Comparison of ENCODE assay signal across 28 cellular contexts in the genomic region with DNA sequence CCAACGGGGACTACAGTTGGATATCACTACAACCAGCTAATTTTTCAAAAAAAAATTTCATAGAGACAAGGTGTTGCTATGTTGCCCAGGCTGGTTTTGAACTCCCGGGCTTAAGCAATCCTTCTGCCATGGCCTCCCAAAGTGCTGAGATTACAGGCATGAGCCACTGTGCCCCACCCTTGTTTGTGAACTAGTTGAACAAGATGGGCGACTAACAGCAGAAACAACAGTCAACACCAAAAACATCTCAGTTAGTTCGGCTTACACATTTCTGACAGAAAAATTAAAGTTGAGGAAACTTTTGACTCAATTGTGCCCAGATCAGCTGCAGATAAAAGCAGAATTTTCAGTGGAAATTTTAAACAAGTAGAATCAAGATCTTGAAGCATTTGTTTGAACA.
DNase-seq lines count a peak whose midpoint lies in the region; ATAC-seq, FAIRE-seq and TF ChIP-seq lines count a peak whose summit lies in the region.
"Had no signal": no experiment of that assay in that cellular context is flagged by ENCODE, and none has a peak within 500 bp of the region (broad histone marks: within the 10 kb centered on the region; RNA-seq: fewer than 3 reads in every experiment).

No MANE protein-coding gene starts in this region.

- no peaks in the 10 kb centered on the region for H3K9me2 ChIP-seq in GM23338 (ENCODE audit: insufficient read depth)

- intact Hi-C loops in natural killer cell (cut with micrococcal nuclease) = no loop called here

- H3K79me2 ChIP-seq in GM23338 (replicated peaks; ENCODE audit: insufficient read depth) = no peaks in the 10 kb centered on the region

- H3K4me1 Mint-ChIP-seq in GM23338 = no peaks in the 10 kb centered on the region
- H3K4me1 Mint-ChIP-seq in type B pancreatic cell (ENCODE audit: unreplicated experiment) = no peaks in the 10 kb centered on the region
- no peaks in the 10 kb centered on the region for H3K4me1 Mint-ChIP-seq in natural killer cell
- H3K4me1 Mint-ChIP-seq: CD14-positive monocyte had no signal

- H3K9me3 Mint-ChIP-seq in GM23338 (no peaks in the 10 kb centered on the region), type B pancreatic cell (no peaks in the 10 kb centered on the region), natural killer cell (no peaks in the 10 kb centered on the region)
- H3K9me3 Mint-ChIP-seq: CD4-positive, alpha-beta T cell; CD8-positive, alpha-beta T cell had no signal

- peak; percentile 15 for FAIRE-seq in H54 (lab: Jason Lieb, UNC)
- FAIRE-seq: A204.1, D721Med, GM12878, GM12892, GM18507 had no signal

- H3K27me3 Mint-ChIP-seq in GM23338 (ENCODE audit: insufficient read depth, low read depth, poor library complexity) (no peaks in the 10 kb centered on the region), type B pancreatic cell (no peaks in the 10 kb centered on the region), natural killer cell (ENCODE audit: low read depth in 2 of 2) (no peaks in the 10 kb centered on the region)

- H3K36me3 ChIP-seq in GM23338 (ENCODE audit: insufficient read depth) = no peaks in the 10 kb centered on the region
- H3K36me3 ChIP-seq: BE2C, BLaER1 had no signal

- no peak overlapping the region for H3K4me3 ChIP-seq in GM23338
- no peak overlapping the region for H3K4me3 ChIP-seq in epithelial cell of esophagus (ENCODE audit: low read length)
- H3K4me3 ChIP-seq: BLaER1, GM12878 had no signal

- no peak for TF ChIP-seq POLR2A in H54 (IDR thresholded peaks at IDR 0.05; ENCODE audit: low read depth, low read length)

- H3K4me2 ChIP-seq in GM23338 = no peak overlapping the region
- H3K4me2 ChIP-seq: BLaER1 had no signal

- H3K4me3 Mint-ChIP-seq in GM23338 (no peak overlapping the region), type B pancreatic cell (no peak overlapping the region), natural killer cell (no peak overlapping the region)
- H3K4me3 Mint-ChIP-seq: CD14-positive monocyte; CD4-positive, alpha-beta T cell; CD8-positive, alpha-beta T cell had no signal

- H3K36me3 Mint-ChIP-seq in GM23338 (ENCODE audit: low read depth) (no peaks in the 10 kb centered on the region), type B pancreatic cell (no peaks in the 10 kb centered on the region), natural killer cell (no peaks in the 10 kb centered on the region)
- H3K36me3 Mint-ChIP-seq: CD14-positive monocyte; CD8-positive, alpha-beta T cell had no signal

- H3K27me3 ChIP-seq in GM23338 (ENCODE audit: insufficient read depth) = no peaks in the 10 kb centered on the region
- H3K27me3 ChIP-seq: BE2C, BLaER1 had no signal

- no peaks in the 10 kb centered on the region for H3F3A ChIP-seq in GM23338 (replicated peaks; ENCODE audit: low read depth)

- H3K4me1 ChIP-seq in GM23338 (ENCODE audit: insufficient read depth) = no peaks in the 10 kb centered on the region
- H3K4me1 ChIP-seq: BLaER1, Caco-2 had no signal

- no peak for TF ChIP-seq CTCF in GM23338 (conservative IDR thresholded peaks at IDR 0.05; ENCODE audit: low read depth in 2 of 2)
- TF ChIP-seq CTCF in epithelial cell of esophagus (IDR thresholded peaks at IDR 0.05; ENCODE audit: insufficient read depth, low read depth, low read length, missing control alignments) = no peak
- no peak for TF ChIP-seq CTCF in type B pancreatic cell (conservative IDR thresholded peaks at IDR 0.05)
- no peak for TF ChIP-seq CTCF in natural killer cell (IDR thresholded peaks at IDR 0.05)

- H3K27ac Mint-ChIP-seq in GM23338 (no peak overlapping the region), type B pancreatic cell (peak overlapping the region; percentile 34), natural killer cell (no peak overlapping the region)
- H3K27ac Mint-ChIP-seq: CD14-positive monocyte; CD4-positive, alpha-beta T cell; CD8-positive, alpha-beta T cell had no signal

- DNase-seq in GM23338 (ENCODE audit: low spot score) (no peak), H54 (ENCODE audit: insufficient read length, low spot score) (no peak), epithelial cell of esophagus (ENCODE audit: low read depth) (peak; percentile 54), type B pancreatic cell (ENCODE audit: extremely low spot score, unreplicated experiment) (no peak), DMS114 treated with DMSO at 0.1 percent for 48 hours (lab: John Stamatoyannopoulos, UW; ENCODE audit: unreplicated experiment) (no peak), natural killer cell (no peak), Kasumi-1 (lab: John Stamatoyannopoulos, UW) (no peak)
- DNase-seq: 8988T; ACHN; BE2C; C1 segment of cervical spinal cord; Caco-2; Calu3; CD4-positive, alpha-beta T cell; CD8-positive, alpha-beta T cell; DMS153; DMS53; DMS79; DND-41; EL; GDM1 had no signal

- peak overlapping the region; percentile 69; the same call in 1 of the 2 replicates for H2AFZ ChIP-seq in GM23338

- no peak overlapping the region for H3K27ac ChIP-seq in GM23338 (ENCODE audit: low read depth)
- H3K27ac ChIP-seq: BLaER1 had no signal

- no peaks in the 10 kb centered on the region for H4K20me1 ChIP-seq in GM23338 (replicated peaks; ENCODE audit: insufficient read depth)
- H4K20me1 ChIP-seq: BLaER1 had no signal

- ATAC-seq in GM23338 (no peak), natural killer cell (no peak)
- ATAC-seq: CD8-positive, alpha-beta T cell; GM12878 had no signal

TF ChIP-seq in GM23338, 12 proteins besides CTCF, POLR2A, EP300 and RAD21 (continues in another document):
- TF ChIP-seq EZH2phosphoT487 (IDR thresholded peaks at IDR 0.05; ENCODE audit: unreplicated experiment) (no peak), ZNF331 (CRISPR knock-in tag; IDR thresholded peaks at IDR 0.05; ENCODE audit: low read depth) (no peak)
- TF ChIP-seq, protein P1, sequence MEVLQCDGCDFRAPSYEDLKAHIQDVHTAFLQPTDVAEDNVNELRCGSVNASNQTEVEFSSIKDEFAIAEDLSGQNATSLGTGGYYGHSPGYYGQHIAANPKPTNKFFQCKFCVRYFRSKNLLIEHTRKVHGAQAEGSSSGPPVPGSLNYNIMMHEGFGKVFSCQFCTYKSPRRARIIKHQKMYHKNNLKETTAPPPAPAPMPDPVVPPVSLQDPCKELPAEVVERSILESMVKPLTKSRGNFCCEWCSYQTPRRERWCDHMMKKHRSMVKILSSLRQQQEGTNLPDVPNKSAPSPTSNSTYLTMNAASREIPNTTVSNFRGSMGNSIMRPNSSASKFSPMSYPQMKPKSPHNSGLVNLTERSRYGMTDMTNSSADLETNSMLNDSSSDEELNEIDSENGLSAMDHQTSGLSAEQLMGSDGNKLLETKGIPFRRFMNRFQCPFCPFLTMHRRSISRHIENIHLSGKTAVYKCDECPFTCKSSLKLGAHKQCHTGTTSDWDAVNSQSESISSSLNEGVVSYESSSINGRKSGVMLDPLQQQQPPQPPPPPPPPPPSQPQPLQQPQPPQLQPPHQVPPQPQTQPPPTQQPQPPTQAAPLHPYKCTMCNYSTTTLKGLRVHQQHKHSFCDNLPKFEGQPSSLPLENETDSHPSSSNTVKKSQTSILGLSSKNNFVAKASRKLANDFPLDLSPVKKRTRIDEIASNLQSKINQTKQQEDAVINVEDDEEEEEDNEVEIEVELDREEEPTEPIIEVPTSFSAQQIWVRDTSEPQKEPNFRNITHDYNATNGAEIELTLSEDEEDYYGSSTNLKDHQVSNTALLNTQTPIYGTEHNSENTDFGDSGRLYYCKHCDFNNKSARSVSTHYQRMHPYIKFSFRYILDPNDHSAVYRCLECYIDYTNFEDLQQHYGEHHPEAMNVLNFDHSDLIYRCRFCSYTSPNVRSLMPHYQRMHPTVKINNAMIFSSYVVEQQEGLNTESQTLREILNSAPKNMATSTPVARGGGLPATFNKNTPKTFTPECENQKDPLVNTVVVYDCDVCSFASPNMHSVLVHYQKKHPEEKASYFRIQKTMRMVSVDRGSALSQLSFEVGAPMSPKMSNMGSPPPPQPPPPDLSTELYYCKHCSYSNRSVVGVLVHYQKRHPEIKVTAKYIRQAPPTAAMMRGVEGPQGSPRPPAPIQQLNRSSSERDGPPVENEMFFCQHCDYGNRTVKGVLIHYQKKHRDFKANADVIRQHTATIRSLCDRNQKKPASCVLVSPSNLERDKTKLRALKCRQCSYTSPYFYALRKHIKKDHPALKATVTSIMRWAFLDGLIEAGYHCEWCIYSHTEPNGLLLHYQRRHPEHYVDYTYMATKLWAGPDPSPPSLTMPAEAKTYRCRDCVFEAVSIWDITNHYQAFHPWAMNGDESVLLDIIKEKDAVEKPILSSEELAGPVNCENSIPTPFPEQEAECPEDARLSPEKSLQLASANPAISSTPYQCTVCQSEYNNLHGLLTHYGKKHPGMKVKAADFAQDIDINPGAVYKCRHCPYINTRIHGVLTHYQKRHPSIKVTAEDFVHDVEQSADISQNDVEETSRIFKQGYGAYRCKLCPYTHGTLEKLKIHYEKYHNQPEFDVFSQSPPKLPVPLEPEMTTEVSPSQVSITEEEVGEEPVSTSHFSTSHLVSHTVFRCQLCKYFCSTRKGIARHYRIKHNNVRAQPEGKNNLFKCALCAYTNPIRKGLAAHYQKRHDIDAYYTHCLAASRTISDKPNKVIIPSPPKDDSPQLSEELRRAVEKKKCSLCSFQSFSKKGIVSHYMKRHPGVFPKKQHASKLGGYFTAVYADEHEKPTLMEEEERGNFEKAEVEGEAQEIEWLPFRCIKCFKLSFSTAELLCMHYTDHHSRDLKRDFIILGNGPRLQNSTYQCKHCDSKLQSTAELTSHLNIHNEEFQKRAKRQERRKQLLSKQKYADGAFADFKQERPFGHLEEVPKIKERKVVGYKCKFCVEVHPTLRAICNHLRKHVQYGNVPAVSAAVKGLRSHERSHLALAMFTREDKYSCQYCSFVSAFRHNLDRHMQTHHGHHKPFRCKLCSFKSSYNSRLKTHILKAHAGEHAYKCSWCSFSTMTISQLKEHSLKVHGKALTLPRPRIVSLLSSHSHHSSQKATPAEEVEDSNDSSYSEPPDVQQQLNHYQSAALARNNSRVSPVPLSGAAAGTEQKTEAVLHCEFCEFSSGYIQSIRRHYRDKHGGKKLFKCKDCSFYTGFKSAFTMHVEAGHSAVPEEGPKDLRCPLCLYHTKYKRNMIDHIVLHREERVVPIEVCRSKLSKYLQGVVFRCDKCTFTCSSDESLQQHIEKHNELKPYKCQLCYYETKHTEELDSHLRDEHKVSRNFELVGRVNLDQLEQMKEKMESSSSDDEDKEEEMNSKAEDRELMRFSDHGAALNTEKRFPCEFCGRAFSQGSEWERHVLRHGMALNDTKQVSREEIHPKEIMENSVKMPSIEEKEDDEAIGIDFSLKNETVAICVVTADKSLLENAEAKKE (CRISPR knock-in tag; IDR thresholded peaks at IDR 0.05) = no peak
